8 cellular contexts compared by ENCODE assay signal in the genomic region with DNA sequence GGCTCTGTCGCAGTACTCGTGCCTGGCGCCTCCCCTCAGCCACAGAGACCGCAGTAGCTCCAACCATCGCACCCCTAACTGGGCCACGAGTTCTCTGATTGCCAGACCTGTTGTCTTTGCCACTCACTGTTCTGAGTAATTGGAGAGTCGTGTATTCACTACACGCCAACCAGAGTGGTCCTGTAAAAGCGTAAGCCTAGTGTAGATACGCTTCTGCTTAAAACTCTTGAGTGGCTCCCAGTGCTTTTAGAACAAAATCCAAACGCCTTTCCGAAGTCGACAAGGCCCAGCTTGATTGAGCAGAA. TPM values are rescaled to one million over a fixed set of nuclear protein-coding genes. Genes with fewer than 3 reads are reported as not detected.
A peak's percentile ranks its signal among the peaks of the same experiment; 100 is the strongest.
DNase-seq lines count a peak whose midpoint lies in the region; ATAC-seq and TF ChIP-seq lines count a peak whose summit lies in the region.

No MANE protein-coding gene starts in this region.

- H3K27me3 Mint-ChIP-seq in T-cell = no peaks in the 10 kb centered on the region

- H3K36me3 ChIP-seq in right atrium auricular region = peaks cover 8% of the 10 kb centered on the region

- H3K27ac Mint-ChIP-seq in T-cell = peak overlapping the region; percentile 97 to 98

- peak overlapping the region; percentile 95 to 99 (median 98) for H3K4me3 Mint-ChIP-seq in T-cell

- CTCF ChIA-PET in T-cell (lab: Charles Lee) = interaction anchor here (0.6 to 2.7 kb wide), 12 partner anchors 11 to 1371 kb away, joined by 3 to 73 read pairs (median 4); a partner anchor contains a TSS

- no peak for DNase-seq in right atrium auricular region (ENCODE audit: low spot score)
- DNase-seq in cardiac septum (ENCODE audit: low spot score) = no peak
- peak in 8 of 34 experiments; percentile 27 to 58 (median 50) for DNase-seq in T-cell
- no peak for DNase-seq in fibroblast of pulmonary artery (ENCODE audit: low read depth)
- DNase-seq in skeletal muscle cell (ENCODE audit: low read depth) = no peak
- DNase-seq in middle frontal gyrus (ENCODE audit: extremely low spot score, low spot score) = no peak

- no peaks in the 10 kb centered on the region for H3K9me3 ChIP-seq in right atrium auricular region

- H3K36me3 Mint-ChIP-seq in T-cell = peaks cover 35% of the 10 kb centered on the region

- H3K4me1 ChIP-seq in right atrium auricular region = peaks cover 0 to 27% of the 10 kb centered on the region in 2 donors

- H3K27ac ChIP-seq in right atrium auricular region = peak overlapping the region; percentile 69 to 80

- POLR2A ChIA-PET in T-cell (lab: Charles Lee) = interaction anchor here (0.6 to 1.4 kb wide), 8 partner anchors 17 to 822 kb away, joined by 3 to 5 read pairs (median 3); a partner anchor contains a TSS

- H3K27me3 ChIP-seq in right atrium auricular region = no peaks in the 10 kb centered on the region

- no peak for ATAC-seq in T-cell (replicated peaks in 1 of 4)
- ATAC-seq in GM19463 (IDR thresholded peaks at IDR 0.05; ENCODE audit: unreplicated experiment) = no peak
- no peak for ATAC-seq in GM19351 (IDR thresholded peaks at IDR 0.05; ENCODE audit: unreplicated experiment)

- no peaks in the 10 kb centered on the region for H3K9me3 Mint-ChIP-seq in T-cell

- TF ChIP-seq CTCF in right atrium auricular region (IDR thresholded peaks at IDR 0.05) = no peak
- TF ChIP-seq CTCF in fibroblast of pulmonary artery (IDR thresholded peaks at IDR 0.05; ENCODE audit: low read length, missing control alignments) = no peak

- peaks cover 46 to 62% (median 57%) of the 10 kb centered on the region in 3 donors for H3K4me1 Mint-ChIP-seq in T-cell

- intact Hi-C loops in cardiac septum (cut with DNase I) = loop anchor here (1.0 to 5.0 kb wide), 2 partner anchors 47 to 64 kb away; a partner anchor contains a TSS

- H3K4me3 ChIP-seq in right atrium auricular region (peak overlapping the region; percentile 58 to 88), fibroblast of pulmonary artery (replicated peaks; ENCODE audit: low read depth, low read length) (peak overlapping the region; percentile 98), skeletal muscle cell (ENCODE audit: low read depth, low read length) (peak overlapping the region; percentile 87)

RNA-seq across cellular contexts. Expression of a gene that starts 0.4 kb away (rescaled TPM):
- total RNA-seq in right atrium auricular region (10 to 100 TPM; 24.5 to 35.7 TPM), cardiac septum (24.2 TPM), T-cell (10 to 100 TPM; 80.1 to 92.4 (median 87.2) TPM)

RNA-seq across cellular contexts. Expression of a gene that starts 0.5 kb away (rescaled TPM):
- total RNA-seq in right atrium auricular region = 1 to 10 TPM; 6.8 to 8.6 TPM
- total RNA-seq in cardiac septum = 14.5 TPM
- 10 to 100 TPM; 42.5 to 50.3 (median 43.9) TPM for total RNA-seq in T-cell

RNA-seq across cellular contexts. Expression of a gene that starts 46.9 kb away (rescaled TPM):
- 10 to 100 TPM; 28.9 to 51.0 TPM for total RNA-seq in right atrium auricular region
- total RNA-seq in cardiac septum = 42.4 TPM
- 100 to 1,000 TPM; 146 to 216 (median 185) TPM for total RNA-seq in T-cell
